Comparison of ENCODE assay signal across 1 cellular context in genomic region chr18:3184275-3184963, GRCh38.
TF ChIP-seq lines count a peak whose summit lies in the region.

No MANE protein-coding gene starts in this region.

TF ChIP-seq in GM23338, 12 proteins besides CTCF, POLR2A, EP300 and RAD21 (continued from another document):
- TF ChIP-seq ZNF462 (CRISPR knock-in tag; IDR thresholded peaks at IDR 0.05): no peak
- no peak for TF ChIP-seq NANOG (IDR thresholded peaks at IDR 0.05; ENCODE audit: borderline replicate concordance)
- no peak for TF ChIP-seq ZNF114 (CRISPR knock-in tag; IDR thresholded peaks at IDR 0.05)
- TF ChIP-seq, protein P1, sequence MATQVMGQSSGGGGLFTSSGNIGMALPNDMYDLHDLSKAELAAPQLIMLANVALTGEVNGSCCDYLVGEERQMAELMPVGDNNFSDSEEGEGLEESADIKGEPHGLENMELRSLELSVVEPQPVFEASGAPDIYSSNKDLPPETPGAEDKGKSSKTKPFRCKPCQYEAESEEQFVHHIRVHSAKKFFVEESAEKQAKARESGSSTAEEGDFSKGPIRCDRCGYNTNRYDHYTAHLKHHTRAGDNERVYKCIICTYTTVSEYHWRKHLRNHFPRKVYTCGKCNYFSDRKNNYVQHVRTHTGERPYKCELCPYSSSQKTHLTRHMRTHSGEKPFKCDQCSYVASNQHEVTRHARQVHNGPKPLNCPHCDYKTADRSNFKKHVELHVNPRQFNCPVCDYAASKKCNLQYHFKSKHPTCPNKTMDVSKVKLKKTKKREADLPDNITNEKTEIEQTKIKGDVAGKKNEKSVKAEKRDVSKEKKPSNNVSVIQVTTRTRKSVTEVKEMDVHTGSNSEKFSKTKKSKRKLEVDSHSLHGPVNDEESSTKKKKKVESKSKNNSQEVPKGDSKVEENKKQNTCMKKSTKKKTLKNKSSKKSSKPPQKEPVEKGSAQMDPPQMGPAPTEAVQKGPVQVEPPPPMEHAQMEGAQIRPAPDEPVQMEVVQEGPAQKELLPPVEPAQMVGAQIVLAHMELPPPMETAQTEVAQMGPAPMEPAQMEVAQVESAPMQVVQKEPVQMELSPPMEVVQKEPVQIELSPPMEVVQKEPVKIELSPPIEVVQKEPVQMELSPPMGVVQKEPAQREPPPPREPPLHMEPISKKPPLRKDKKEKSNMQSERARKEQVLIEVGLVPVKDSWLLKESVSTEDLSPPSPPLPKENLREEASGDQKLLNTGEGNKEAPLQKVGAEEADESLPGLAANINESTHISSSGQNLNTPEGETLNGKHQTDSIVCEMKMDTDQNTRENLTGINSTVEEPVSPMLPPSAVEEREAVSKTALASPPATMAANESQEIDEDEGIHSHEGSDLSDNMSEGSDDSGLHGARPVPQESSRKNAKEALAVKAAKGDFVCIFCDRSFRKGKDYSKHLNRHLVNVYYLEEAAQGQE (IDR thresholded peaks at IDR 0.05; ENCODE audit: unreplicated experiment): no peak
- TF ChIP-seq POLR2AphosphoS5 (IDR thresholded peaks at IDR 0.05; ENCODE audit: low read depth): no peak
- TF ChIP-seq ZNF331 (CRISPR knock-in tag; IDR thresholded peaks at IDR 0.05; ENCODE audit: low read depth): no peak
- no peak for TF ChIP-seq ETS1 (IDR thresholded peaks at IDR 0.05)
- TF ChIP-seq JUNB (IDR thresholded peaks at IDR 0.05; ENCODE audit: unreplicated experiment): no peak
- no peak for TF ChIP-seq EZH2phosphoT487 (IDR thresholded peaks at IDR 0.05; ENCODE audit: unreplicated experiment)
